In genomic region chr14:24673059-24673458, GRCh38 we compare ENCODE assay signal across 9 cellular contexts. TPM values are rescaled to one million over a fixed set of nuclear protein-coding genes. Genes with fewer than 3 reads are reported as not detected.
A peak's percentile ranks its signal among the peaks of the same experiment; 100 is the strongest.
DNase-seq lines count a peak whose midpoint lies in the region; ATAC-seq, FAIRE-seq and TF ChIP-seq lines count a peak whose summit lies in the region.
"Had no signal": no experiment of that assay in that cellular context is flagged by ENCODE, and none has a peak within 500 bp of the region (broad histone marks: within the 10 kb centered on the region; RNA-seq: fewer than 3 reads in every experiment).

No MANE protein-coding gene starts in this region.

- POLR2A ChIA-PET in PC-9 (lab: Charles Lee; ENCODE audit: unreplicated experiment) (interaction anchor here (0.6 kb wide), 1 partner anchor 333 kb away, joined by 4 read pairs; the partner anchor contains the start of gene RIPK3), HepG2 (lab: Yijun Ruan, JAX) (no interaction called here)

- in situ Hi-C loops in G401 (cut with HindIII; ENCODE audit: low sequenced_read_pairs): no loop called here
- in situ Hi-C loops in HepG2 (cut with HindIII; ENCODE audit: extremely low pct_ligation_motif_present, low pct_unique_long_range_greater_than_20kb): no loop called here

- H3K27ac Mint-ChIP-seq in activated naive CD4-positive, alpha-beta T cell treated with anti-CD3 and anti-CD28 coated beads, Interleukin-2, amount 50 U/mL, for 72 hours: peak overlapping the region; percentile 93 to 96

- H2AFZ ChIP-seq in PC-9: no peak overlapping the region
- H2AFZ ChIP-seq in HepG2 (ENCODE audit: low read length): no peak overlapping the region

- DNase-seq in GDM1 (lab: John Stamatoyannopoulos, UW): peak; percentile 6
- DNase-seq in activated naive CD4-positive, alpha-beta T cell treated with anti-CD3 and anti-CD28 coated beads, Interleukin-2, amount 50 U/mL, for 72 hours (ENCODE audit: low spot score in 2 of 2): no peak
- DNase-seq in PC-9: no peak
- no peak for DNase-seq in G401 (ENCODE audit: low spot score)
- DNase-seq in GM19239 (ENCODE audit: insufficient read length, low spot score): no peak
- no peak for DNase-seq in HepG2 (ENCODE audit: low spot score)
- DNase-seq: NCI-H446 had no signal

- FAIRE-seq in GM19239 (lab: Jason Lieb, UNC): no peak
- FAIRE-seq in HepG2 (lab: Jason Lieb, UNC): no peak

- no peak overlapping the region for H3K4me3 ChIP-seq in PC-9
- H3K4me3 ChIP-seq in HepG2 (replicated peaks in 1 of 3; ENCODE audit: insufficient read depth in 1 of 3, low read depth in 2 of 3, low read length in 3 of 3): no peak overlapping the region

- TF ChIP-seq RAD21 in HepG2 (CRISPR knock-in tag; IDR thresholded peaks at IDR 0.05): no peak

- H3K9me3 ChIP-seq in PC-9 (ENCODE audit: insufficient read depth, low read depth) (no peaks in the 10 kb centered on the region), HepG2 (ENCODE audit: low read length) (no peaks in the 10 kb centered on the region)

- H3K79me2 ChIP-seq in PC-9 (ENCODE audit: low read depth) (no peaks in the 10 kb centered on the region), HepG2 (ENCODE audit: insufficient read depth, low read length) (no peaks in the 10 kb centered on the region)

- BruUV-seq in PC-9 (replicated peaks; lab: Mats Ljungman, UMichigan) (no TSS peak), HepG2 (replicated peaks; lab: Mats Ljungman, UMichigan) (no TSS peak)

- CTCF ChIA-PET in PC-9 (lab: Charles Lee) (no interaction called here), HepG2 (lab: Yijun Ruan, JAX; ENCODE audit: low intra/inter-chr PET ratio, low total read pairs) (no interaction called here)

- H3F3A ChIP-seq in PC-9 (ENCODE audit: insufficient read depth, low read depth): no peaks in the 10 kb centered on the region

- H3K36me3 ChIP-seq in PC-9 (ENCODE audit: low read depth) (no peaks in the 10 kb centered on the region), HepG2 (replicated peaks in 1 of 2; ENCODE audit: control insufficient read depth in 1 of 2, insufficient read depth in 2 of 2, low read length in 2 of 2) (no peaks in the 10 kb centered on the region)

- H3K27me3 ChIP-seq in PC-9 (ENCODE audit: insufficient read depth, low read depth): no peaks in the 10 kb centered on the region; the same call in 1 of the 2 replicates
- peaks cover 0 to 8% of the 10 kb centered on the region in 2 experiments; a peak in 4 of 5 replicates for H3K27me3 ChIP-seq in HepG2 (ENCODE audit: control insufficient read depth in 1 of 2, insufficient read depth in 2 of 2, low read length in 2 of 2)

- intact Hi-C loops in PC-9 (cut with micrococcal nuclease; ENCODE audit: unreplicated experiment): no loop called here
- intact Hi-C loops in HepG2 (cut with micrococcal nuclease; ENCODE audit: unreplicated experiment): no loop called here

- TF ChIP-seq POLR2A in HepG2 (IDR thresholded peaks at IDR 0.05; ENCODE audit: insufficient read depth in 1 of 2, low read depth in 2 of 2, low read length in 2 of 2): no peak

- H3K4me1 ChIP-seq in PC-9 (replicated peaks; ENCODE audit: insufficient read depth): no peaks in the 10 kb centered on the region
- no peaks in the 10 kb centered on the region for H3K4me1 ChIP-seq in HepG2 (ENCODE audit: insufficient read depth, low read length)

- no peak for TF ChIP-seq EP300 in HepG2 (IDR thresholded peaks at IDR 0.05; ENCODE audit: low read depth in 2 of 2, low read length in 2 of 2)
- TF ChIP-seq EP300 in HepG2 (CRISPR knock-in tag; IDR thresholded peaks at IDR 0.05; ENCODE audit: borderline replicate concordance): no peak

- H3K4me2 ChIP-seq in PC-9 (no peak overlapping the region), HepG2 (ENCODE audit: low read depth, low read length) (no peak overlapping the region)

- peaks cover under 1 to 9% of the 10 kb centered on the region in 2 donors for H3K36me3 Mint-ChIP-seq in activated naive CD4-positive, alpha-beta T cell treated with anti-CD3 and anti-CD28 coated beads, Interleukin-2, amount 50 U/mL, for 72 hours

- H3K27ac ChIP-seq in PC-9 (no peak overlapping the region), HepG2 (ENCODE audit: extremely low read length, insufficient read depth, low read length) (no peak overlapping the region)

- no peaks in the 10 kb centered on the region for H4K20me1 ChIP-seq in PC-9 (ENCODE audit: insufficient read depth)
- no peaks in the 10 kb centered on the region for H4K20me1 ChIP-seq in HepG2 (ENCODE audit: insufficient read depth, low read length)

- no peak overlapping the region for H3K9ac ChIP-seq in HepG2 (ENCODE audit: insufficient read depth, low read depth, low read length)

- H3K9me2 ChIP-seq in PC-9 (ENCODE audit: insufficient read depth): no peaks in the 10 kb centered on the region

- TF ChIP-seq CTCF in PC-9 (conservative IDR thresholded peaks at IDR 0.05): no peak
- TF ChIP-seq CTCF in HepG2 (CRISPR knock-in tag; IDR thresholded peaks at IDR 0.05): no peak

- ATAC-seq in GM19468 (IDR thresholded peaks at IDR 0.05; ENCODE audit: extremely low read depth, unreplicated experiment) (peak; percentile 38), HG03342 (IDR thresholded peaks at IDR 0.05; ENCODE audit: unreplicated experiment) (peak; percentile 68), HepG2 (no peak)
- ATAC-seq in activated naive CD4-positive, alpha-beta T cell treated with anti-CD3 and anti-CD28 coated beads, Interleukin-2, amount 50 U/mL, for 72 hours: no peak

- 2% methylated on average over 2 of the region's 2 CpGs for WGBS in HepG2 (ENCODE audit: low lambda C conversion rate)

- peaks cover 3 to 7% of the 10 kb centered on the region in 2 donors for H3K9me3 Mint-ChIP-seq in activated naive CD4-positive, alpha-beta T cell treated with anti-CD3 and anti-CD28 coated beads, Interleukin-2, amount 50 U/mL, for 72 hours

TF ChIP-seq in HepG2, 621 proteins besides CTCF, POLR2A, EP300 and RAD21 (continues in another document):
- TF ChIP-seq GATAD2A (CRISPR knock-in tag; IDR thresholded peaks at IDR 0.05): no peak
- no peak for TF ChIP-seq ZNF619 (CRISPR knock-in tag; IDR thresholded peaks at IDR 0.05)
- TF ChIP-seq MYPOP (CRISPR knock-in tag; IDR thresholded peaks at IDR 0.05): no peak
- TF ChIP-seq HDAC1 (CRISPR knock-in tag; IDR thresholded peaks at IDR 0.05): no peak
- TF ChIP-seq GTF3A (CRISPR knock-in tag; conservative IDR thresholded peaks at IDR 0.05): no peak
- no peak for TF ChIP-seq ATF1 (CRISPR knock-in tag; IDR thresholded peaks at IDR 0.05)
- no peak for TF ChIP-seq ERF (CRISPR knock-in tag; IDR thresholded peaks at IDR 0.05)
- no peak for TF ChIP-seq DMAP1 (CRISPR knock-in tag; IDR thresholded peaks at IDR 0.05)
- TF ChIP-seq ZMAT3 (CRISPR knock-in tag; conservative IDR thresholded peaks at IDR 0.05): no peak
- TF ChIP-seq KLF12 (CRISPR knock-in tag; IDR thresholded peaks at IDR 0.05; ENCODE audit: borderline replicate concordance): no peak
- no peak for TF ChIP-seq ZBTB7A (CRISPR knock-in tag; IDR thresholded peaks at IDR 0.05)
- TF ChIP-seq MAX (IDR thresholded peaks at IDR 0.05): no peak
- TF ChIP-seq MTF2 (CRISPR knock-in tag; IDR thresholded peaks at IDR 0.05; ENCODE audit: borderline replicate concordance): no peak
- TF ChIP-seq ZBTB1 (CRISPR knock-in tag; IDR thresholded peaks at IDR 0.05; ENCODE audit: borderline replicate concordance): no peak
- no peak for TF ChIP-seq ZNF558 (CRISPR knock-in tag; IDR thresholded peaks at IDR 0.05; ENCODE audit: borderline replicate concordance)

RNA-seq across cellular contexts. Expression of gene GZMB, which starts 39.1 kb away (rescaled TPM):
- 1,000 to 10,000 TPM; 1,692 to 2,337 TPM for total RNA-seq in activated naive CD4-positive, alpha-beta T cell treated with anti-CD3 and anti-CD28 coated beads, Interleukin-2, amount 50 U/mL, for 72 hours
- not detected in 2 replicates for total RNA-seq in PC-9 (2021)
- not detected in 2 replicates for total RNA-seq in G401 (2014; rRNA removed; shearing (Covaris generic))
- not detected in 2 replicates for total RNA-seq in HepG2 (2016; rRNA removed; fragmentation: Illumina TruSeq; extraction: Trizol)
- not detected in 2 replicates for total RNA-seq in HepG2 (2016; cell fraction: cytosol; rRNA removed; fragmentation: Illumina TruSeq; extraction: Trizol; ENCODE audit: low read depth)
- total RNA-seq in HepG2 (2016; cell fraction: insoluble cytoplasmic fraction; rRNA removed; fragmentation: Illumina TruSeq; extraction: Trizol): not detected in 2 replicates
- not detected in 2 replicates for total RNA-seq in HepG2 (2016; cell fraction: membrane; rRNA removed; fragmentation: Illumina TruSeq; extraction: Trizol)
- not detected in 2 replicates for total RNA-seq in HepG2 (2016; cell fraction: nucleus; rRNA removed; fragmentation: Illumina TruSeq; extraction: Trizol)
- 0.10 and 0.12 TPM in 2 replicates for polyA plus RNA-seq in HepG2 (2011; rRNA removed)
- polyA plus RNA-seq in HepG2 (2011; cell fraction: cytosol; rRNA removed): 0.07 and 0.13 TPM in 2 replicates
- polyA plus RNA-seq in HepG2 (2011; cell fraction: nucleus; rRNA removed): not detected in 2 replicates
- not detected in 2 replicates for polyA plus RNA-seq in HepG2 (2012)
- polyA plus RNA-seq in HepG2 (2016; cell fraction: cytosol; fragmentation: Illumina TruSeq; extraction: Trizol; ENCODE audit: low read depth): not detected in 2 replicates
- polyA plus RNA-seq in HepG2 (2016; cell fraction: insoluble cytoplasmic fraction; fragmentation: Illumina TruSeq; extraction: Trizol; ENCODE audit: low read depth): not detected in 2 replicates
- polyA plus RNA-seq in HepG2 (2016; cell fraction: membrane; fragmentation: Illumina TruSeq; extraction: Trizol; ENCODE audit: low read depth): not detected in 2 replicates
- not detected in 2 replicates for polyA plus RNA-seq in HepG2 (2016; cell fraction: nucleus; fragmentation: Illumina TruSeq; extraction: Trizol; ENCODE audit: insufficient read depth, low read depth)
- not detected in 2 replicates for polyA minus RNA-seq in HepG2 (2011; rRNA and poly(A)+ RNA removed; ENCODE audit: low replicate concordance)
- not detected in 2 replicates for polyA minus RNA-seq in HepG2 (2011; cell fraction: cytosol; rRNA and poly(A)+ RNA removed)
- not detected in 2 replicates for polyA minus RNA-seq in HepG2 (2011; cell fraction: nucleus; rRNA and poly(A)+ RNA removed)

Comparison
In these comparisons a context has a peak if more than half of its experiments do, and no peak if none do; other contexts are left out.
1. ATAC-seq: peak in GM19468 (single experiment) and HG03342 (single experiment); none in activated naive CD4-positive, alpha-beta T cell treated with anti-CD3 and anti-CD28 coated beads, Interleukin-2, amount 50 U/mL, for 72 hours (0 of 2) and HepG2 (single experiment).
2. RNA of gene GZMB, which starts 39.1 kb away (total RNA-seq): 1,692 to 2,337 TPM in activated naive CD4-positive, alpha-beta T cell treated with anti-CD3 and anti-CD28 coated beads, Interleukin-2, amount 50 U/mL, for 72 hours; not detected in PC-9, not detected in G401 and not detected in HepG2; every median in the first group is over 1,000 times any median in the second.